Comparison of ENCODE assay signal across 18 cellular contexts in the genomic region with DNA sequence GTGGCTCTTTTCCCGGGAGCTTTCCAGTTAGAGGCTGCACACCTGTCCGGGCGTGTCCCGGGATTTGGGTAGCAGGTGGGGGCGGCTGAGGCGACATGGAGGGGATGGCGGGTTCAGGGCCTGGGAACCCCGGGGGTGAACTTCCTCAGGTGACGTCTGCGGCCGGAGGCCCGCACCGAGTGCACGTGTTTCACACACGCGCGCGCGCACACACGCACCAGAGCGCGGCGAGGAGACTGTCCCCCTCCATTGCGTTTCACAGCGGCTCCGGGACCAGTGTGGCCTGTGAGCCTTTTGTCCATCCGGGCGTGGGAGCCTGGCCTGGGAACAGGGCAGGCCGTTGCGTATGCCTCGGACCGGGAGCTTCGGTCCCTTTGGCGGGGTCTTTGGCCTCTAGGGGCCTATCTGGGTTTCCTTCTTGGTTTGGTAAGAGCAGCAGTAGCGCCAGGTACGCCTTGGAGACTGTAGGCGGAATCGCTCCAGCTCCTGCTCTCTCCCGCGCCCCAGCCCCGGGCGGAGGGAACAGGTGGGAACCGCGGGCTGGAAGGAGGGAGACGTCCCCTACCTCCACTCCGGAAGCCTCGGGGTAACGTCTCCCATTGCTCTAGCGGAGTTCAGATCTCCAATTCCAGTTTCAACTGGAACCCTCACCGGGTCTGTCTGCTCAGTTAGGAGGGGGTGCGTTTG.
A peak's percentile ranks its signal among the peaks of the same experiment; 100 is the strongest.
DNase-seq lines count a peak whose midpoint lies in the region; ATAC-seq and TF ChIP-seq lines count a peak whose summit lies in the region.
"Had no signal": no experiment of that assay in that cellular context is flagged by ENCODE, and none has a peak within 500 bp of the region (broad histone marks: within the 10 kb centered on the region; RNA-seq: fewer than 3 reads in every experiment).

No MANE protein-coding gene starts in this region.

- H3K4me1 ChIP-seq in left ventricle myocardium inferior (peaks cover 25% of the 10 kb centered on the region), right atrium auricular region (peaks cover 0 to 40% of the 10 kb centered on the region in 2 donors), mesenchymal stem cell (ENCODE audit: control insufficient read depth, insufficient read depth, low read depth, low read length) (peaks cover 14% of the 10 kb centered on the region), Peyer's patch (no peaks in the 10 kb centered on the region)
- H3K4me1 ChIP-seq: adrenal gland had no signal

- peak overlapping the region in 1 of 2 experiments; percentile 85 for H3K23ac ChIP-seq in mesenchymal stem cell (ENCODE audit: low read length in 2 of 2)

- no peak for DNase-seq in left ventricle myocardium inferior
- DNase-seq in right atrium auricular region (ENCODE audit: low spot score), result no peak
- peak; percentile 9 for DNase-seq in mesenchymal stem cell
- no peak for DNase-seq in stimulated activated naive B cell treated with anti-CD40 and anti-IgM and Interleukin-4, amounts not matched to agents 10 μg/mL and 1 μg/mL and 100 μg/mL, for 72 hours
- DNase-seq in Peyer's patch, result no peak
- no peak for DNase-seq in activated naive CD4-positive, alpha-beta T cell treated with Interleukin-2 at 50 U/mL for 16 hours
- DNase-seq in T-helper 2 cell treated with Interferon-gamma antibody and Interleukin-4, amounts not matched to agents 5 μg/mL and 100 μg/mL, for 36 hours (ENCODE audit: low spot score), result no peak
- DNase-seq: activated CD4-positive, alpha-beta T cell treated with anti-CD3 and anti-CD28 coated beads, Interleukin-2, amount 50 U/mL, for 1 hour; activated T-cell treated with anti-CD3 and anti-CD28 coated beads, Interleukin-2, amount 50 U/mL, for 4 hours; adrenal gland; GDM1; Kasumi-1; NCI-H187; stimulated activated CD4-positive, alpha-beta T cell treated with anti-CD3 and anti-CD28 coated beads, Interleukin-2, amount 100 ng/mL, for 48 hours had no signal

- no peak overlapping the region for H3K14ac ChIP-seq in mesenchymal stem cell (ENCODE audit: low read length in 2 of 2)

- no peak overlapping the region for H4K91ac ChIP-seq in mesenchymal stem cell (ENCODE audit: low read length)

- 8% methylated on average over 46 of the region's 51 CpGs for WGBS in mesenchymal stem cell

- no peaks in the 10 kb centered on the region for H3K9me3 ChIP-seq in left ventricle myocardium inferior (replicated peaks)
- no peaks in the 10 kb centered on the region for H3K9me3 ChIP-seq in right atrium auricular region
- no peaks in the 10 kb centered on the region for H3K9me3 ChIP-seq in mesenchymal stem cell (ENCODE audit: control insufficient read depth, low read length)
- H3K9me3 ChIP-seq in Peyer's patch, result no peaks in the 10 kb centered on the region
- H3K9me3 ChIP-seq: adrenal gland, tibial nerve had no signal

- H3K4me1 Mint-ChIP-seq in stimulated activated naive B cell treated with anti-CD40 and anti-IgM and Interleukin-4, amounts not matched to agents 10 μg/mL and 1 μg/mL and 100 μg/mL, for 72 hours, result peaks cover 8 to 29% of the 10 kb centered on the region in 2 donors
- H3K4me1 Mint-ChIP-seq in T-helper 2 cell treated with Interferon-gamma antibody and Interleukin-4, amounts not matched to agents 5 μg/mL and 100 μg/mL, for 36 hours (ENCODE audit: low read depth), result no peaks in the 10 kb centered on the region

- no peak overlapping the region for H2AFZ ChIP-seq in mesenchymal stem cell (ENCODE audit: low read depth, low read length)

- no peak overlapping the region for H3K4ac ChIP-seq in mesenchymal stem cell (ENCODE audit: low read depth in 1 of 2, low read length in 2 of 2)

- no peak overlapping the region for H4K8ac ChIP-seq in mesenchymal stem cell (ENCODE audit: low read length)

- H2AK5ac ChIP-seq in mesenchymal stem cell (ENCODE audit: low read length, severe bottlenecking), result no peak overlapping the region

- H3K4me2 ChIP-seq in mesenchymal stem cell (ENCODE audit: low read length, poor library complexity, severe bottlenecking), result peak overlapping the region; percentile 31

- no peak overlapping the region for H3K27ac ChIP-seq in left ventricle myocardium inferior (replicated peaks)
- H3K27ac ChIP-seq in right atrium auricular region, result no peak overlapping the region
- no peak overlapping the region for H3K27ac ChIP-seq in mesenchymal stem cell (ENCODE audit: low read length, poor library complexity, severe bottlenecking)
- H3K27ac ChIP-seq in Peyer's patch, result no peak overlapping the region
- H3K27ac ChIP-seq: adrenal gland, SK-N-MC, tibial nerve had no signal

- no peak for TF ChIP-seq POLR2A in Peyer's patch (IDR thresholded peaks at IDR 0.05)

- no peaks in the 10 kb centered on the region for H3K79me1 ChIP-seq in mesenchymal stem cell (replicated peaks; ENCODE audit: low read length, poor library complexity, severe bottlenecking)

- no peak overlapping the region for H3K9ac ChIP-seq in mesenchymal stem cell (ENCODE audit: low read length)

- no peaks in the 10 kb centered on the region for H3K9me3 Mint-ChIP-seq in stimulated activated naive B cell treated with anti-CD40 and anti-IgM and Interleukin-4, amounts not matched to agents 10 μg/mL and 1 μg/mL and 100 μg/mL, for 72 hours
- H3K9me3 Mint-ChIP-seq in T-helper 2 cell treated with Interferon-gamma antibody and Interleukin-4, amounts not matched to agents 5 μg/mL and 100 μg/mL, for 36 hours, result no peaks in the 10 kb centered on the region
- H3K9me3 Mint-ChIP-seq: activated T-cell treated with anti-CD3 and anti-CD28 coated beads, Interleukin-2, amount 50 U/mL, for 4 hours had no signal

- H3K4me3 Mint-ChIP-seq in stimulated activated naive B cell treated with anti-CD40 and anti-IgM and Interleukin-4, amounts not matched to agents 10 μg/mL and 1 μg/mL and 100 μg/mL, for 72 hours, result no peak overlapping the region
- H3K4me3 Mint-ChIP-seq in T-helper 2 cell treated with Interferon-gamma antibody and Interleukin-4, amounts not matched to agents 5 μg/mL and 100 μg/mL, for 36 hours, result no peak overlapping the region
- H3K4me3 Mint-ChIP-seq: activated T-cell treated with anti-CD3 and anti-CD28 coated beads, Interleukin-2, amount 50 U/mL, for 4 hours had no signal

- H2BK120ac ChIP-seq in mesenchymal stem cell (ENCODE audit: low read depth, low read length), result no peak overlapping the region

- no peaks in the 10 kb centered on the region for H3K36me3 ChIP-seq in left ventricle myocardium inferior
- H3K36me3 ChIP-seq in right atrium auricular region, result no peaks in the 10 kb centered on the region
- H3K36me3 ChIP-seq in mesenchymal stem cell (ENCODE audit: control insufficient read depth in 1 of 2, insufficient read depth in 2 of 2, low read depth in 1 of 2, low read length in 2 of 2), result no peaks in the 10 kb centered on the region
- no peaks in the 10 kb centered on the region for H3K36me3 ChIP-seq in Peyer's patch
- H3K36me3 ChIP-seq: adrenal gland, tibial nerve had no signal

- H3K27me3 ChIP-seq in left ventricle myocardium inferior (ENCODE audit: low read depth) (peaks cover 54% of the 10 kb centered on the region), right atrium auricular region (peaks cover 39 to 40% of the 10 kb centered on the region in 2 donors), mesenchymal stem cell (ENCODE audit: control insufficient read depth in 1 of 2, insufficient read depth in 1 of 2, low read length in 2 of 2) (peaks cover 46 to 84% of the 10 kb centered on the region in 2 experiments), Peyer's patch (peaks cover 0 to 18% of the 10 kb centered on the region in 2 donors)

- peaks cover 79 to 93% of the 10 kb centered on the region in 2 donors for H3K27me3 Mint-ChIP-seq in stimulated activated naive B cell treated with anti-CD40 and anti-IgM and Interleukin-4, amounts not matched to agents 10 μg/mL and 1 μg/mL and 100 μg/mL, for 72 hours
- peaks cover 90% of the 10 kb centered on the region for H3K27me3 Mint-ChIP-seq in T-helper 2 cell treated with Interferon-gamma antibody and Interleukin-4, amounts not matched to agents 5 μg/mL and 100 μg/mL, for 36 hours (ENCODE audit: low read depth)

- H3K27ac Mint-ChIP-seq in stimulated activated naive B cell treated with anti-CD40 and anti-IgM and Interleukin-4, amounts not matched to agents 10 μg/mL and 1 μg/mL and 100 μg/mL, for 72 hours, result peak overlapping the region; percentile 65
- no peak overlapping the region for H3K27ac Mint-ChIP-seq in T-helper 2 cell treated with Interferon-gamma antibody and Interleukin-4, amounts not matched to agents 5 μg/mL and 100 μg/mL, for 36 hours

- H2BK15ac ChIP-seq in mesenchymal stem cell (ENCODE audit: low read depth, poor library complexity, severe bottlenecking), result no peak overlapping the region

- peak overlapping the region in 1 of 2 experiments; percentile 21 for H2BK12ac ChIP-seq in mesenchymal stem cell (ENCODE audit: low read length in 2 of 2)

- intact Hi-C loops in left ventricle myocardium inferior (cut with micrococcal nuclease), result loop anchor here (5.0 to 10.0 kb wide), 2 partner anchors 227 to 254 kb away; no protein-coding TSS in a partner anchor

- peak overlapping the region in 1 of 2 experiments; percentile 5 for H3K18ac ChIP-seq in mesenchymal stem cell (ENCODE audit: low read depth in 1 of 2, low read length in 2 of 2)

- ATAC-seq in esophagus mucosa, result peak; percentile 33
- no peak for ATAC-seq in stimulated activated naive B cell treated with anti-CD40 and anti-IgM and Interleukin-4, amounts not matched to agents 10 μg/mL and 1 μg/mL and 100 μg/mL, for 72 hours (replicated peaks)
- ATAC-seq: activated T-cell treated with anti-CD3 and anti-CD28 coated beads, Interleukin-2, amount 50 U/mL, for 4 hours; HCT116 had no signal

- no peak overlapping the region for H2BK5ac ChIP-seq in mesenchymal stem cell (ENCODE audit: low read depth, low read length, poor library complexity, severe bottlenecking)

- H3K36me3 Mint-ChIP-seq in stimulated activated naive B cell treated with anti-CD40 and anti-IgM and Interleukin-4, amounts not matched to agents 10 μg/mL and 1 μg/mL and 100 μg/mL, for 72 hours, result no peaks in the 10 kb centered on the region
- no peaks in the 10 kb centered on the region for H3K36me3 Mint-ChIP-seq in T-helper 2 cell treated with Interferon-gamma antibody and Interleukin-4, amounts not matched to agents 5 μg/mL and 100 μg/mL, for 36 hours (ENCODE audit: low read depth)

- H3K4me3 ChIP-seq in left ventricle myocardium inferior (peak overlapping the region; percentile 35), right atrium auricular region (no peak overlapping the region), mesenchymal stem cell (ENCODE audit: insufficient read depth in 1 of 2, low read depth in 1 of 2, low read length in 2 of 2) (peak overlapping the region; percentile 11 to 31), Peyer's patch (no peak overlapping the region)
- H3K4me3 ChIP-seq: adrenal gland, SK-N-MC, tibial nerve had no signal

- TF ChIP-seq CTCF in left ventricle myocardium inferior (IDR thresholded peaks at IDR 0.05; ENCODE audit: borderline replicate concordance), result no peak
- TF ChIP-seq CTCF in right atrium auricular region (IDR thresholded peaks at IDR 0.05), result no peak
- TF ChIP-seq CTCF in Peyer's patch (IDR thresholded peaks at IDR 0.05), result no peak

Comparison
In these comparisons a context has a peak if more than half of its experiments do, and no peak if none do; other contexts are left out.
1. H3K4me3 ChIP-seq: peak in left ventricle myocardium inferior (single experiment) and mesenchymal stem cell (2 of 2); none in right atrium auricular region (0 of 2) and Peyer's patch (0 of 4).